21 cellular contexts compared by ENCODE assay signal in the genomic region with DNA sequence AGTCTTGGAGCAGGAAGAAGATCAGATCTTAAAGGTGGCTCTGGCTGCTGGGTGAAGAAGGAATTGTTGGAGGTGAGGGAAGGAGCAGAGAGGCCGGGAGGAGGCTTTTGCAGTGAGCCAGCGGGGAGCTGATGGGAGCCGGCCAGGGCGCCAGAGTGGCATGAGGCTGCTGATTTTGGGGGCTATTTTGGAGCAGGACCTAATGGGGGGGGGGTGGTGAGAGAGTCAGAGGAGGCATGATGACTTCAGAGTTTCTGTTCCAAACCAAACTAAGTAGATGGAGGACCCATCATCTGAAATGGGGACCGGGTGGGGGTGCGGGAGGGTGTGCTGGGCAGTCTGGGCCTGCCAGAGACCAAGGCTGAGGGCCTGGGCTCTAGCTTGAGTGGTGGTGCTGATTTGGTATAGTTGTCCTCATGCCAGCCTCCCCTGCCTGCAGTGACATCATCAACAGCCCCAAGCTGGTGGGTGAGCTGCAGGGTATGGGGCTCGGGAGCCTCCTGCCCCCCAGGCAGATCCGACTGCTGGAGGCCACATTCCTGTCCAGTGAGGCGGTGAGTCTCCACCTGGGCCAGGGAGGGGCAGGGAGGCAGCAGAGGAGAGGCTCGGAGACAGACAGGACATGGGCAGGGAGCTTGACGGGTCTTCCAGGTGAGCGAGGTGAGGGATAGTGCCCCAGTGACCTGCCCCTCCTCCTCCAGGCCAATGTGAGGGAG. TPM values are rescaled to one million over a fixed set of nuclear protein-coding genes. Genes with fewer than 3 reads are reported as not detected.
DNase-seq lines count a peak whose midpoint lies in the region; ATAC-seq, FAIRE-seq and TF ChIP-seq lines count a peak whose summit lies in the region.
"Had no signal": no experiment of that assay in that cellular context is flagged by ENCODE, and none has a peak within 500 bp of the region (broad histone marks: within the 10 kb centered on the region; RNA-seq: fewer than 3 reads in every experiment).

No MANE protein-coding gene starts in this region.

- CTCF ChIA-PET in activated CD4-positive, alpha-beta T cell treated with anti-CD3 and anti-CD28 coated beads for 36 hours (lab: Charles Lee), result interaction anchor here (0.7 to 2.8 kb wide), 2 partner anchors 24 to 235 kb away, joined by 3 to 9 read pairs; no protein-coding TSS in a partner anchor

- intact Hi-C loops in activated CD4-positive, alpha-beta T cell treated with anti-CD3 and anti-CD28 coated beads for 36 hours (cut with DNase I, micrococcal nuclease), result no loop called here

- H3K27ac ChIP-seq in astrocyte (ENCODE audit: low read depth, low read length) (no peak overlapping the region), urinary bladder (ENCODE audit: low read depth) (peak overlapping the region; percentile 13)

- peak overlapping the region; percentile 78 for H3K27ac Mint-ChIP-seq in astrocyte (ENCODE audit: unreplicated experiment)
- H3K27ac Mint-ChIP-seq in activated CD4-positive, alpha-beta T cell treated with anti-CD3 and anti-CD28 coated beads for 36 hours, result no peak overlapping the region
- H3K27ac Mint-ChIP-seq: CD4-positive, alpha-beta T cell had no signal

- no peak for TF ChIP-seq CTCF in astrocyte (IDR thresholded peaks at IDR 0.05; ENCODE audit: insufficient read depth, low read depth, low read length)

- POLR2A ChIA-PET in activated CD4-positive, alpha-beta T cell treated with anti-CD3 and anti-CD28 coated beads for 36 hours (lab: Charles Lee), result no interaction called here

- peaks cover 15% of the 10 kb centered on the region for H3K4me1 Mint-ChIP-seq in astrocyte (ENCODE audit: low read depth, unreplicated experiment)
- no peaks in the 10 kb centered on the region for H3K4me1 Mint-ChIP-seq in activated CD4-positive, alpha-beta T cell treated with anti-CD3 and anti-CD28 coated beads for 36 hours

- 85% methylated on average over 12 of the region's 12 CpGs for WGBS in urinary bladder

- no peaks in the 10 kb centered on the region for H3K27me3 ChIP-seq in astrocyte (ENCODE audit: insufficient read depth, low read length)
- H3K27me3 ChIP-seq: body of pancreas had no signal

- H3K9ac ChIP-seq in astrocyte (ENCODE audit: low read length), result no peak overlapping the region

- H3K36me3 ChIP-seq in astrocyte (ENCODE audit: insufficient read depth, low read length), result no peaks in the 10 kb centered on the region
- H3K36me3 ChIP-seq in urinary bladder (ENCODE audit: insufficient read depth), result peaks cover 3% of the 10 kb centered on the region

- no peaks in the 10 kb centered on the region for H3K9me3 Mint-ChIP-seq in astrocyte (ENCODE audit: unreplicated experiment)
- no peaks in the 10 kb centered on the region for H3K9me3 Mint-ChIP-seq in activated CD4-positive, alpha-beta T cell treated with anti-CD3 and anti-CD28 coated beads for 36 hours (ENCODE audit: low read depth)
- H3K9me3 Mint-ChIP-seq: CD4-positive, alpha-beta T cell had no signal

- peak overlapping the region; percentile 73 for H3K4me3 Mint-ChIP-seq in astrocyte (ENCODE audit: unreplicated experiment)
- H3K4me3 Mint-ChIP-seq in activated CD4-positive, alpha-beta T cell treated with anti-CD3 and anti-CD28 coated beads for 36 hours, result no peak overlapping the region
- H3K4me3 Mint-ChIP-seq: CD4-positive, alpha-beta T cell; naive B cell had no signal

- DNase-seq in HK-2 (ENCODE audit: unreplicated experiment) (peak; percentile 65), astrocyte (ENCODE audit: low read depth) (no peak), kidney tubule cell (ENCODE audit: low spot score) (peak; percentile 97), NCI-H82 (lab: John Stamatoyannopoulos, UW) (no peak)
- no peak for DNase-seq in activated CD4-positive, alpha-beta T cell treated with anti-CD3 and anti-CD28 coated beads for 36 hours
- DNase-seq: activated CD4-positive, CD25-positive, alpha-beta regulatory T cell treated with anti-CD3 and anti-CD28 coated beads, Interleukin-2, amount 50 U/mL, for 72 hours; activated CD8-positive, alpha-beta memory T cell treated with anti-CD3 and anti-CD28 coated beads, Interleukin-2, amount 50 U/mL, for 4 hours; activated naive CD4-positive, alpha-beta T cell treated with Interleukin-2 at 50 U/mL for 16 hours; CD4-positive, alpha-beta T cell; KG1; naive B cell; NCI-H1105; NK-92 treated with Interleukin-12 subunit alpha and Interleukin-12 subunit beta, amount 100 ng/mL, for 24 hours; SHP77 treated with DMSO at 0.1 percent for 48 hours had no signal

- FAIRE-seq in astrocyte (lab: Jason Lieb, UNC), result no peak

- no peak overlapping the region for H2AFZ ChIP-seq in astrocyte (ENCODE audit: low read depth, low read length)

- H3K4me2 ChIP-seq in astrocyte (ENCODE audit: low read length), result no peak overlapping the region

- H3K4me1 ChIP-seq in astrocyte (ENCODE audit: insufficient read depth, low read length) (peaks cover 17% of the 10 kb centered on the region), urinary bladder (ENCODE audit: insufficient read depth) (peaks cover 3% of the 10 kb centered on the region)

- H3K79me2 ChIP-seq in astrocyte (ENCODE audit: insufficient read depth, low read length), result no peaks in the 10 kb centered on the region

- H3K27me3 Mint-ChIP-seq in astrocyte (ENCODE audit: low read depth, unreplicated experiment), result peaks cover 24% of the 10 kb centered on the region
- H3K27me3 Mint-ChIP-seq in activated CD4-positive, alpha-beta T cell treated with anti-CD3 and anti-CD28 coated beads for 36 hours, result no peaks in the 10 kb centered on the region

- H3K9me3 ChIP-seq in astrocyte (ENCODE audit: insufficient read depth, low read depth, low read length), result no peaks in the 10 kb centered on the region
- H3K9me3 ChIP-seq: body of pancreas had no signal

- peaks cover 60% of the 10 kb centered on the region for H4K20me1 ChIP-seq in astrocyte (ENCODE audit: insufficient read depth, low read length)

- no peak for ATAC-seq in activated CD4-positive, alpha-beta T cell treated with anti-CD3 and anti-CD28 coated beads for 36 hours
- no peak for ATAC-seq in GM18519 (IDR thresholded peaks at IDR 0.05; ENCODE audit: low FRiP score, unreplicated experiment)
- ATAC-seq: body of pancreas, left ventricle myocardium superior had no signal

- H3K36me3 Mint-ChIP-seq in astrocyte (ENCODE audit: low read depth, unreplicated experiment), result peaks cover 17% of the 10 kb centered on the region
- no peaks in the 10 kb centered on the region for H3K36me3 Mint-ChIP-seq in activated CD4-positive, alpha-beta T cell treated with anti-CD3 and anti-CD28 coated beads for 36 hours (ENCODE audit: low read depth)
- H3K36me3 Mint-ChIP-seq: naive B cell had no signal

- no peak overlapping the region for H3K4me3 ChIP-seq in astrocyte (ENCODE audit: insufficient read depth, low read depth, low read length)
- no peak overlapping the region for H3K4me3 ChIP-seq in urinary bladder (ENCODE audit: low read depth, low read length)
- H3K4me3 ChIP-seq: body of pancreas had no signal

RNA-seq across cellular contexts. Expression of a gene that starts 6.2 kb away (rescaled TPM):
- total RNA-seq in astrocyte, result 24.9 and 29.5 TPM in 2 replicates
- 45.7 TPM for total RNA-seq in urinary bladder
- 169 TPM for polyA plus RNA-seq in urinary bladder
- total RNA-seq in activated CD4-positive, alpha-beta T cell treated with anti-CD3 and anti-CD28 coated beads for 36 hours, result 1 to 10 TPM; 1.7 to 1.8 TPM

RNA-seq across cellular contexts. Expression of a gene that starts 34.9 kb away (rescaled TPM):
- not detected in 2 replicates for total RNA-seq in astrocyte
- 0.79 TPM for total RNA-seq in urinary bladder
- polyA plus RNA-seq in urinary bladder, result 3.2 TPM
- not detected for total RNA-seq in activated CD4-positive, alpha-beta T cell treated with anti-CD3 and anti-CD28 coated beads for 36 hours
- total RNA-seq: CD4-positive, alpha-beta T cell; T-helper 2 cell treated with Interferon-gamma antibody and Interleukin-4, amounts not matched to agents 100 ng/mL and 5 ng/mL, for 36 hours had no signal

RNA-seq across cellular contexts. Expression of a gene that starts 45.4 kb away (rescaled TPM):
- total RNA-seq in astrocyte (not detected in 2 replicates), urinary bladder (not detected)
- not detected for polyA plus RNA-seq in urinary bladder
- not detected for total RNA-seq in activated CD4-positive, alpha-beta T cell treated with anti-CD3 and anti-CD28 coated beads for 36 hours
- total RNA-seq: body of pancreas; CD4-positive, alpha-beta T cell; fibroblast of lung; left ventricle myocardium superior; renal cortical epithelial cell; T-helper 2 cell treated with Interferon-gamma antibody and Interleukin-4, amounts not matched to agents 100 ng/mL and 5 ng/mL, for 36 hours had no signal
- polyA plus RNA-seq: fibroblast of lung had no signal

Comparison
In these comparisons a context has a peak if more than half of its experiments do, and no peak if none do; other contexts are left out.
1. DNase-seq: peak in HK-2 (single experiment) and kidney tubule cell (single experiment); none in astrocyte (single experiment), activated CD4-positive, alpha-beta T cell treated with anti-CD3 and anti-CD28 coated beads for 36 hours (single experiment) and NCI-H82 (single experiment).